In the genomic region with DNA sequence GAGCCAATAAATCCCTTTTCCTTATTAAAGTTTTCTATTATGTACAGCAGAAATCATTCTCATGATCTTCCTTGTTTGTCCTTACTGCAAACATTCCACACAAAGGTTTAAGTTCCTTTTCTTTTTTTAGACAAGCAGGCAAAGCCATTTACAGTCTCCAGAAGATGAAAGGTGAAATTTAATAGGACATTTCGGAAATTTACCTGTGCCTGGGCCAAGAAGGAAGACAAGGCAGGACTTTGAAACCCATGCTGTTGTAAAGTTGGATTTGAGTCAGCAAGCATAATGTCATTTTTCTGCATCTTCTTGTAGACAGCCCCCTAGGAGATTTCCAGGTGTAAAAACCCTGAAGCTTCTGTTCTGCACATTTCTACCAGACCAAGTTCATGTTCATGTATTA, we compare ENCODE assay signal across 25 cellular contexts.
"Had no signal": no experiment of that assay in that cellular context is flagged by ENCODE, and none has a peak within 500 bp of the region (broad histone marks: within the 10 kb centered on the region; RNA-seq: fewer than 3 reads in every experiment).

No MANE protein-coding gene starts in this region.

- H3K27me3 ChIP-seq: neutrophil, pancreas, right lobe of liver, sigmoid colon, stomach, thyroid gland, tibial nerve, upper lobe of left lung, vagina had no signal

- H3K27ac ChIP-seq: neutrophil, pancreas, psoas muscle, right lobe of liver, sigmoid colon, stomach, thoracic aorta, thyroid gland, tibial nerve, upper lobe of left lung, vagina had no signal

- H3K4me3 ChIP-seq: pancreas, psoas muscle, right lobe of liver, sigmoid colon, stomach, thoracic aorta, thyroid gland, tibial nerve, upper lobe of left lung, vagina had no signal

- ATAC-seq: naive thymus-derived CD8-positive, alpha-beta T cell; natural killer cell treated with Interleukin-12 subunit alpha and Interleukin-12 subunit beta and Interleukin-15 and Interleukin-18, amount 100 ng/mL, for 72 hours; pancreas; psoas muscle; right cardiac atrium; right lobe of liver; stimulated activated effector memory CD8-positive, alpha-beta T cell treated with anti-CD3 and anti-CD28 coated beads, Interleukin-12 subunit alpha, Interleukin-12 subunit beta, amount 100 ng/mL, for 72 hours; stimulated activated naive B cell treated with anti-CD40 and anti-IgM and Interleukin-4, amounts not matched to agents 10 μg/mL and 1 μg/mL and 100 μg/mL, for 72 hours had no signal

- H3K9me3 ChIP-seq: neutrophil, pancreas, psoas muscle, right lobe of liver, sigmoid colon, stomach, thoracic aorta, thyroid gland, tibial nerve, upper lobe of left lung, vagina had no signal

- DNase-seq: naive thymus-derived CD8-positive, alpha-beta T cell; nephron progenitor cell; nucleus accumbens; pancreas; psoas muscle; right cardiac atrium; right lobe of liver; sigmoid colon; small intestine; stimulated activated CD4-positive, alpha-beta T cell treated with anti-CD3 and anti-CD28 coated beads, Interleukin-15, amount 100 ng/mL, for 24 hours; stimulated activated CD4-positive, alpha-beta T cell treated with anti-CD3 and anti-CD28 coated beads, Interleukin-2, amount 100 ng/mL, for 24 hours; stimulated activated CD4-positive, alpha-beta T cell treated with anti-CD3 and anti-CD28 coated beads, Interleukin-2, amount 100 ng/mL, for 48 hours; stimulated activated CD4-positive, alpha-beta T cell treated with anti-CD3 and anti-CD28 coated beads, Interleukin-4, amount 100 ng/mL, for 24 hours; stimulated activated naive B cell treated with anti-CD40 and anti-IgM and Interleukin-4, amounts not matched to agents 10 μg/mL and 1 μg/mL and 100 μg/mL, for 72 hours; stimulated activated naive CD4-positive, alpha-beta T cell treated with Interleukin-2 at 50 U/mL for 16 hours; stomach; thyroid gland; trophoblast cell; upper lobe of left lung had no signal

- H3K4me1 ChIP-seq: pancreas, psoas muscle, right lobe of liver, sigmoid colon, stomach, tibial nerve, upper lobe of left lung, vagina had no signal

- H3K36me3 ChIP-seq: neutrophil, pancreas, right lobe of liver, sigmoid colon, stomach, thoracic aorta, thyroid gland, tibial nerve, upper lobe of left lung, vagina had no signal
